Comparison of ENCODE assay signal across 24 cellular contexts in the genomic region with DNA sequence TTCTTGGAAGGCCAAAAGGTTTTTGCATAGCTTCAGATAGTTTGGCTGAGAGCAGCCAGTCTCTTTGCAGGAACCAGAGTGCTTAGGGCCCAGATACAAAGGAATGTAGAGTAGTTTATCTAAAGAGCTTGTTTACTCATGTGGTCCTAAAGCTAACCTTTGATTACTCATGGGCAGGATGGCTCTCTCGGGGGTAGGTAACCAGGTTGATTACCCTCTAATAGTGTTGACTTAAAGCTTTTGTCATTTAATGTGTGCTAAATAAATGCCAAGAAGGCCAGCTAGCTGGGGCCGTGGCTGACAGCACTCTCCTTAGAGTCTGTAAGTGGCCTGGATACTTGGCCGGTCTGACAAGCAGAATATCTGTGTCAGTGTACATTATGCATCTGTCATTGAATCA.
"Had no signal": no experiment of that assay in that cellular context is flagged by ENCODE, and none has a peak within 500 bp of the region (broad histone marks: within the 10 kb centered on the region; RNA-seq: fewer than 3 reads in every experiment).

No MANE protein-coding gene starts in this region.

- H3K36me3 ChIP-seq: esophagus squamous epithelium, gastrocnemius medialis, pancreas, right lobe of liver, thyroid gland had no signal

- FAIRE-seq: pancreas had no signal

- H3K9me3 ChIP-seq: esophagus squamous epithelium, gastrocnemius medialis, mucosa of descending colon, pancreas, right lobe of liver, thyroid gland had no signal

- H3K27me3 ChIP-seq: esophagus squamous epithelium, gastrocnemius medialis, thyroid gland had no signal

- H3K27ac ChIP-seq: coronary artery, esophagus squamous epithelium, gastrocnemius medialis, pancreas, right lobe of liver, skin epidermis, thyroid gland had no signal

- H3K4me3 ChIP-seq: coronary artery, esophagus squamous epithelium, gastrocnemius medialis, mucosa of descending colon, pancreas, right lobe of liver, skin epidermis, thyroid gland had no signal

- H3K4me1 ChIP-seq: esophagus squamous epithelium, gastrocnemius medialis, pancreas, right lobe of liver, thyroid gland had no signal

- DNase-seq: activated CD4-positive, alpha-beta T cell treated with anti-CD3 and anti-CD28 coated beads for 4 hours; activated CD4-positive, alpha-beta T cell treated with anti-CD3 and anti-CD28 coated beads, Interleukin-2, amount 50 U/mL, for 48 hours; activated CD4-positive, CD25-positive, alpha-beta regulatory T cell; activated CD8-positive, alpha-beta memory T cell treated with anti-CD3 and anti-CD28 coated beads, Interleukin-2, amount 50 U/mL, for 48 hours; activated naive CD4-positive, alpha-beta T cell treated with anti-CD3 and anti-CD28 coated beads for 36 hours; activated naive CD8-positive, alpha-beta T cell treated with anti-CD3 and anti-CD28 coated beads, Interleukin-2, amount 10 ng/mL, durations not matched to agents 7 days and 5 days; activated T-cell treated with anti-CD3 and anti-CD28 coated beads, Interleukin-2, amount 50 U/mL, for 48 hours; amniotic stem cell; cerebellar nuclear complex; esophagus squamous epithelium; gastrocnemius medialis; hypothalamus; left ventricle myocardium superior; mammary epithelial cell; mucosa of descending colon; nephron progenitor cell; pancreas; right lobe of liver; stimulated activated CD4-positive, alpha-beta T cell treated with anti-CD3 and anti-CD28 coated beads, Interleukin-1b, Interleukin-23, amount 100 ng/mL, for 48 hours; substantia nigra; T-helper 9 cell; thyroid gland had no signal

- ATAC-seq: gastrocnemius medialis, left ventricle myocardium superior, mucosa of descending colon, pancreas, right lobe of liver had no signal
